7 cellular contexts compared by ENCODE assay signal in genomic region chr1:212665241-212666115, GRCh38. TPM values are rescaled to one million over a fixed set of nuclear protein-coding genes. Genes with fewer than 3 reads are reported as not detected.
DNase-seq lines count a peak whose midpoint lies in the region; ATAC-seq and TF ChIP-seq lines count a peak whose summit lies in the region.

No MANE protein-coding gene starts in this region.

- H3K79me2 ChIP-seq in mammary epithelial cell (ENCODE audit: insufficient read depth, low read length) = no peaks in the 10 kb centered on the region

- peak overlapping the region; percentile 81 for H3K4me3 ChIP-seq in WERI-Rb-1 (ENCODE audit: low read depth, low read length)
- no peak overlapping the region for H3K4me3 ChIP-seq in mammary epithelial cell (replicated peaks in 1 of 3; ENCODE audit: insufficient read depth in 1 of 3, low read depth in 2 of 3, low read length in 3 of 3)

- no peaks in the 10 kb centered on the region for H4K20me1 ChIP-seq in mammary epithelial cell (ENCODE audit: insufficient read depth, low read length)

- peak overlapping the region; percentile 82 for H3K4me2 ChIP-seq in mammary epithelial cell (ENCODE audit: insufficient read depth, low read depth, low read length)

- in situ Hi-C loops in mammary epithelial cell (cut with MboI; ENCODE audit: low sequenced_read_pairs in 2 of 2) = loop anchor here in 1 of 2 donors (25.0 kb wide), 1 partner anchor 322 kb away; no protein-coding TSS in a partner anchor

- H3K36me3 ChIP-seq in WERI-Rb-1 (no peaks in the 10 kb centered on the region), mammary epithelial cell (ENCODE audit: insufficient read depth, low read length) (no peaks in the 10 kb centered on the region)

- peak overlapping the region; percentile 59 for H3K27ac ChIP-seq in WERI-Rb-1
- no peak overlapping the region for H3K27ac ChIP-seq in mammary epithelial cell (ENCODE audit: insufficient read depth, low read depth, low read length)

- peak overlapping the region; percentile 76 for H2AFZ ChIP-seq in mammary epithelial cell (ENCODE audit: low read depth, low read length)

- no peaks in the 10 kb centered on the region for H3K27me3 ChIP-seq in WERI-Rb-1 (ENCODE audit: insufficient read depth, low read depth, severe bottlenecking)
- no peaks in the 10 kb centered on the region for H3K27me3 ChIP-seq in mammary epithelial cell (ENCODE audit: insufficient read depth, low read length)

- CTCF ChIA-PET in mammary epithelial cell (lab: Charles Lee; ENCODE audit: low non-redundant PET) = no interaction called here

- intact Hi-C loops in mammary epithelial cell (cut with micrococcal nuclease) = no loop called here

- TF ChIP-seq CTCF in WERI-Rb-1 (IDR thresholded peaks at IDR 0.05; ENCODE audit: low read depth, low read length) (peak; percentile 97), mammary epithelial cell (conservative IDR thresholded peaks at IDR 0.05 in 1 of 2, IDR thresholded peaks at IDR 0.05 in 1 of 2; ENCODE audit: extremely low read depth in 1 of 2, insufficient read depth in 1 of 2, low read depth in 1 of 2, low read length in 2 of 2) (peak; percentile 68 to 88)

- WGBS in mammary epithelial cell (ENCODE audit: low coverage, missing lambda C conversion rate) = 94% methylated on average over 20 of the region's 37 CpGs

- no peak overlapping the region for H3K9ac ChIP-seq in mammary epithelial cell (ENCODE audit: insufficient read depth, low read length)

- ATAC-seq in GM18499 (IDR thresholded peaks at IDR 0.05; ENCODE audit: insufficient read depth, unreplicated experiment) (peak; percentile 59), HG02885 (IDR thresholded peaks at IDR 0.05; ENCODE audit: poor library complexity, unreplicated experiment) (peak; percentile 94)

- DNase-seq in NCI-H2107 (lab: John Stamatoyannopoulos, UW) (peak; percentile 87), WERI-Rb-1 (peak; percentile 83), mammary epithelial cell (peak; percentile 56), islet precursor cell (peak; percentile 93)
- peak; percentile 47 to 81 for DNase-seq in stimulated activated CD4-positive, alpha-beta T cell treated with anti-CD3 and anti-CD28 coated beads, Interleukin-12 subunit alpha, Interleukin-12 subunit beta, amount 100 ng/mL, for 24 hours (ENCODE audit: low read depth in 2 of 2)

- dilution Hi-C loops in mammary epithelial cell (cut with HindIII; ENCODE audit: low sequenced_read_pairs) = no loop called here

- no peaks in the 10 kb centered on the region for H3K9me3 ChIP-seq in WERI-Rb-1 (ENCODE audit: severe bottlenecking)
- H3K9me3 ChIP-seq in mammary epithelial cell (replicated peaks; ENCODE audit: insufficient read depth, low read length) = no peaks in the 10 kb centered on the region

- BruUV-seq in mammary epithelial cell (replicated peaks; lab: Mats Ljungman, UMichigan) = no TSS peak

- H3K4me1 ChIP-seq in mammary epithelial cell (ENCODE audit: insufficient read depth, low read length) = peaks cover 13% of the 10 kb centered on the region

RNA-seq across cellular contexts. Expression of gene BATF3, which starts 34.2 kb away (rescaled TPM):
- total RNA-seq in mammary epithelial cell = not detected
- polyA plus RNA-seq in mammary epithelial cell = 0.17 TPM
- not detected for polyA minus RNA-seq in mammary epithelial cell

RNA-seq across cellular contexts. Expression of gene ATF3, which starts 56.9 kb away (rescaled TPM):
- 10 to 100 TPM in 1 of 2 donors, 1 to 10 TPM in 1; 3.5 to 17.8 TPM for total RNA-seq in mammary epithelial cell
- polyA plus RNA-seq in mammary epithelial cell = 1.3 TPM
- polyA minus RNA-seq in mammary epithelial cell = 2.3 TPM
